1 cellular context compared by ENCODE assay signal in genomic region chr14:22489247-22489551, GRCh38.
TF ChIP-seq lines count a peak whose summit lies in the region.

No MANE protein-coding gene starts in this region.

TF ChIP-seq in WTC11, 78 proteins besides CTCF, POLR2A, EP300 and RAD21 (continued from another document):
- no peak for TF ChIP-seq PREB (CRISPR knock-in tag; IDR thresholded peaks at IDR 0.05; ENCODE audit: borderline replicate concordance)
